ENCODE assay signal across 22 cellular contexts in the genomic region with DNA sequence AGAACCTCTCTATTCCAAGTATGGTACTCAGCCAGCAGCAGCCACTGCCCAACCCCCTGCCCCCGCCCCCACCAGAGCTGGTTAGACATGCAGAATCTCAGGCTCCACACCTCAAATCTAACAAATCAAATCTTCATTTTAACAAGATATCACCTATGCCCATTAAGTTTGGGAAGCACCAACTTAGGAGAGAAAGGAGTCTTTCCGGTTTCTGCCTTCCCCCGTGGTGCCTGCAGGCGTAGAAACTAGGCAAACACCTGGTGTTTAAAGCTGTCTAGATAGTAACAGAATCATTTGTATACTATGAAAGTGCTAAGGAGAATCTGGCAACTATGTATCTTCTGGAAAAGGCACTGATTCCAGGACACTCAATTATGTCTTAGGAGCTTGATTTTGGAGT.
A peak's percentile ranks its signal among the peaks of the same experiment; 100 is the strongest.
DNase-seq lines count a peak whose midpoint lies in the region; ATAC-seq and TF ChIP-seq lines count a peak whose summit lies in the region.
"Had no signal": no experiment of that assay in that cellular context is flagged by ENCODE, and none has a peak within 500 bp of the region (broad histone marks: within the 10 kb centered on the region; RNA-seq: fewer than 3 reads in every experiment).

No MANE protein-coding gene starts in this region.

- no peaks in the 10 kb centered on the region for H3K27me3 Mint-ChIP-seq in WTC11 (ENCODE audit: low read depth)
- H3K27me3 Mint-ChIP-seq: activated CD4-positive, alpha-beta T cell treated with anti-CD3 and anti-CD28 coated beads, Interleukin-2, amount 10 ng/mL, durations not matched to agents 7 days and 5 days; memory B cell had no signal

- no peaks in the 10 kb centered on the region for H3K36me3 ChIP-seq in PC-3 (ENCODE audit: low read depth, low read length)
- H3K36me3 ChIP-seq in esophagus muscularis mucosa: no peaks in the 10 kb centered on the region
- no peaks in the 10 kb centered on the region for H3K36me3 ChIP-seq in trophoblast cell (ENCODE audit: control insufficient read depth in 1 of 2, insufficient read depth in 2 of 2, low read length in 2 of 2)
- H3K36me3 ChIP-seq: cardiac muscle cell had no signal

- H4K12ac ChIP-seq in trophoblast cell (ENCODE audit: low read depth, low read length): no peak overlapping the region

- H3K4me3 Mint-ChIP-seq in WTC11: no peak overlapping the region
- H3K4me3 Mint-ChIP-seq: activated CD4-positive, alpha-beta T cell treated with anti-CD3 and anti-CD28 coated beads, Interleukin-2, amount 10 ng/mL, durations not matched to agents 7 days and 5 days; activated naive CD4-positive, alpha-beta T cell treated with anti-CD3 and anti-CD28 coated beads for 36 hours; memory B cell had no signal

- CTCF ChIA-PET in PC-3 (lab: Charles Lee) (no interaction called here), WTC11 (lab: Charles Lee) (no interaction called here)

- H3K4me3 ChIP-seq in PC-3 (ENCODE audit: low read length) (no peak overlapping the region), esophagus muscularis mucosa (peak overlapping the region in 2 of 4 donors; percentile 0 to 6), trophoblast cell (ENCODE audit: low read depth, low read length) (no peak overlapping the region), foreskin fibroblast (ENCODE audit: low read depth in 1 of 2, low read length in 2 of 2) (no peak overlapping the region)
- H3K4me3 ChIP-seq: cardiac muscle cell had no signal

- intact Hi-C loops in PC-3 (cut with micrococcal nuclease): no loop called here
- intact Hi-C loops in esophagus muscularis mucosa (cut with DNase I): no loop called here

- no peak overlapping the region for H2AK5ac ChIP-seq in trophoblast cell (ENCODE audit: low read length)

- H3K4me2 ChIP-seq in PC-3 (ENCODE audit: low read length): no peak overlapping the region
- no peak overlapping the region for H3K4me2 ChIP-seq in trophoblast cell (ENCODE audit: low read length)

- no peak overlapping the region for H2BK12ac ChIP-seq in trophoblast cell (ENCODE audit: low read length)

- DNase-seq in ELF-1 (ENCODE audit: low read depth, low spot score): peak; percentile 30
- peak; percentile 20 for DNase-seq in PC-3
- no peak for DNase-seq in esophagus muscularis mucosa (ENCODE audit: extremely low spot score)
- DNase-seq in trophoblast cell: peak; percentile 83 to 94
- DNase-seq in foreskin fibroblast: no peak
- no peak for DNase-seq in WTC11 (ENCODE audit: low spot score)
- DNase-seq: activated CD4-positive, alpha-beta T cell treated with anti-CD3 and anti-CD28 coated beads, Interleukin-2, amount 10 ng/mL, durations not matched to agents 7 days and 5 days; activated naive CD4-positive, alpha-beta T cell treated with anti-CD3 and anti-CD28 coated beads for 36 hours; amygdala; C1 segment of cervical spinal cord; cortex of kidney; glutamatergic neuron; NCI-H1417 treated with DMSO at 0.1 percent for 48 hours; NCI-H2171; NCI-H524; nucleus accumbens; stimulated activated CD4-positive, alpha-beta T cell treated with anti-CD3 and anti-CD28 coated beads, Interleukin-1b, Interleukin-23, amount 100 ng/mL, for 48 hours; T-helper 2 cell had no signal

- H3K4me1 ChIP-seq in PC-3 (ENCODE audit: insufficient read depth, low read length) (peaks cover 9% of the 10 kb centered on the region; the same call in 1 of the 2 replicates), esophagus muscularis mucosa (peaks cover 0 to 22% (median 19%) of the 10 kb centered on the region in 4 donors), trophoblast cell (ENCODE audit: control insufficient read depth in 1 of 2, insufficient read depth in 2 of 2, low read length in 2 of 2) (peaks cover 0 to 8% of the 10 kb centered on the region in 2 experiments)

- H2BK120ac ChIP-seq in trophoblast cell (ENCODE audit: insufficient read depth, low read length, poor library complexity): no peak overlapping the region

- no TSS peak for BruUV-seq in PC-3 (replicated peaks; lab: Mats Ljungman, UMichigan)

- TF ChIP-seq POLR2A in esophagus muscularis mucosa (IDR thresholded peaks at IDR 0.05; ENCODE audit: low read depth): no peak

- 36% methylated on average over 4 of the region's 4 CpGs for WGBS in esophagus muscularis mucosa
- no CpG with 5 or more reads among the region's 4 CpGs for WGBS in trophoblast cell (ENCODE audit: extremely low coverage, insufficient coverage, insufficient read length)

- H3K9me3 ChIP-seq in PC-3 (ENCODE audit: low read length) (no peaks in the 10 kb centered on the region), esophagus muscularis mucosa (no peaks in the 10 kb centered on the region), trophoblast cell (ENCODE audit: insufficient read depth, low read depth, low read length) (no peaks in the 10 kb centered on the region)

- no peak for ATAC-seq in PC-3
- ATAC-seq in HG02938 (IDR thresholded peaks at IDR 0.05; ENCODE audit: unreplicated experiment): no peak
- ATAC-seq in WTC11: no peak
- ATAC-seq: HCT116 had no signal

- no peak overlapping the region for H3K4ac ChIP-seq in trophoblast cell (ENCODE audit: low read depth, low read length)

- H4K20me1 ChIP-seq in PC-3 (ENCODE audit: low read length): no peaks in the 10 kb centered on the region

- H4K8ac ChIP-seq in trophoblast cell (ENCODE audit: low read depth, low read length): no peak overlapping the region

- H3K14ac ChIP-seq in trophoblast cell (ENCODE audit: low read length): no peak overlapping the region

- H3K9ac ChIP-seq in PC-3 (ENCODE audit: low read length): no peak overlapping the region
- H3K9ac ChIP-seq in trophoblast cell (ENCODE audit: low read length): no peak overlapping the region

- POLR2A ChIA-PET in PC-3 (lab: Charles Lee; ENCODE audit: unreplicated experiment): no interaction called here
- POLR2A ChIA-PET in WTC11 (lab: Charles Lee): no interaction called here

- no peak overlapping the region for H4K91ac ChIP-seq in trophoblast cell (ENCODE audit: low read depth, low read length)

- H3K27ac Mint-ChIP-seq in WTC11: no peak overlapping the region
- H3K27ac Mint-ChIP-seq: activated CD4-positive, alpha-beta T cell treated with anti-CD3 and anti-CD28 coated beads, Interleukin-2, amount 10 ng/mL, durations not matched to agents 7 days and 5 days; activated naive CD4-positive, alpha-beta T cell treated with anti-CD3 and anti-CD28 coated beads for 36 hours; memory B cell had no signal

- H3K9me2 ChIP-seq in PC-3 (replicated peaks; ENCODE audit: low read length): no peaks in the 10 kb centered on the region

- H3K79me2 ChIP-seq in PC-3 (ENCODE audit: low read length): no peaks in the 10 kb centered on the region
- no peaks in the 10 kb centered on the region for H3K79me2 ChIP-seq in trophoblast cell (ENCODE audit: control insufficient read depth, insufficient read depth, low read length, poor library complexity)

- no peak overlapping the region for H2BK5ac ChIP-seq in trophoblast cell (ENCODE audit: low read depth, low read length, poor library complexity)

- H2AFZ ChIP-seq in PC-3 (ENCODE audit: low read length): no peak overlapping the region
- H2AFZ ChIP-seq in trophoblast cell (ENCODE audit: insufficient read depth, low read length, poor library complexity): no peak overlapping the region

- no peaks in the 10 kb centered on the region for H3K79me1 ChIP-seq in trophoblast cell (ENCODE audit: low read length)

- peaks cover 28% of the 10 kb centered on the region for H3K4me1 Mint-ChIP-seq in WTC11
- H3K4me1 Mint-ChIP-seq: activated CD4-positive, alpha-beta T cell treated with anti-CD3 and anti-CD28 coated beads, Interleukin-2, amount 10 ng/mL, durations not matched to agents 7 days and 5 days had no signal

- TF ChIP-seq EP300 in esophagus muscularis mucosa (IDR thresholded peaks at IDR 0.05): no peak

- H3K27ac ChIP-seq in PC-3 (ENCODE audit: low read length): no peak overlapping the region
- H3K27ac ChIP-seq in esophagus muscularis mucosa (replicated peaks in 1 of 4): peak overlapping the region; percentile 1 to 65 (median 30)
- no peak overlapping the region for H3K27ac ChIP-seq in trophoblast cell (ENCODE audit: low read depth, low read length)
- H3K27ac ChIP-seq: cardiac muscle cell had no signal

- H3F3A ChIP-seq in PC-3 (ENCODE audit: low read length, unreplicated experiment): no peaks in the 10 kb centered on the region

- H3K36me3 Mint-ChIP-seq in WTC11: no peaks in the 10 kb centered on the region

- H3K18ac ChIP-seq in trophoblast cell (ENCODE audit: low read length): no peak overlapping the region

- no peaks in the 10 kb centered on the region; the same call in 1 of the 2 replicates for H3K9me3 Mint-ChIP-seq in WTC11
- H3K9me3 Mint-ChIP-seq: activated CD4-positive, alpha-beta T cell treated with anti-CD3 and anti-CD28 coated beads, Interleukin-2, amount 10 ng/mL, durations not matched to agents 7 days and 5 days had no signal

- H3K27me3 ChIP-seq in PC-3 (ENCODE audit: low read length) (no peaks in the 10 kb centered on the region), esophagus muscularis mucosa (no peaks in the 10 kb centered on the region), trophoblast cell (ENCODE audit: insufficient read depth, low read length) (no peaks in the 10 kb centered on the region)
- H3K27me3 ChIP-seq: cardiac muscle cell had no signal

- H3K23ac ChIP-seq in trophoblast cell (ENCODE audit: low read length): no peak overlapping the region

- TF ChIP-seq CTCF in PC-3 (conservative IDR thresholded peaks at IDR 0.05; ENCODE audit: low read depth, low read length) (no peak), esophagus muscularis mucosa (IDR thresholded peaks at IDR 0.05) (no peak), foreskin fibroblast (IDR thresholded peaks at IDR 0.05; ENCODE audit: low read depth, low read length) (no peak), WTC11 (IDR thresholded peaks at IDR 0.05) (no peak)

TF ChIP-seq in WTC11, 78 proteins besides CTCF, POLR2A, EP300 and RAD21 (continues in another document):
- no peak for TF ChIP-seq ZNF425 (CRISPR knock-in tag; conservative IDR thresholded peaks at IDR 0.05)
- no peak for TF ChIP-seq HMGA2 (CRISPR knock-in tag; IDR thresholded peaks at IDR 0.05)
- TF ChIP-seq SMAD4 (CRISPR knock-in tag; IDR thresholded peaks at IDR 0.05): no peak

Comparison
In these comparisons a context has a peak if more than half of its experiments do, and no peak if none do; other contexts are left out.
1. DNase-seq: peak in ELF-1 (single experiment), PC-3 (single experiment) and trophoblast cell (2 of 2); none in esophagus muscularis mucosa (single experiment), foreskin fibroblast (0 of 2) and WTC11 (single experiment).
2. H3K27ac ChIP-seq: peak in esophagus muscularis mucosa (4 of 4); none in PC-3 (single experiment) and trophoblast cell (single experiment).